16 cellular contexts compared by ENCODE assay signal in genomic region chr16:90001761-90002503, GRCh38. TPM values are rescaled to one million over a fixed set of nuclear protein-coding genes. Genes with fewer than 3 reads are reported as not detected.
"Had no signal": no experiment of that assay in that cellular context is flagged by ENCODE, and none has a peak within 500 bp of the region (broad histone marks: within the 10 kb centered on the region; RNA-seq: fewer than 3 reads in every experiment).

No MANE protein-coding gene starts in this region.

- H3K4me3 ChIP-seq: body of pancreas, coronary artery, sigmoid colon, spleen, tibial artery, uterus had no signal

- H3K27me3 ChIP-seq: body of pancreas, sigmoid colon, spleen, tibial artery, uterus had no signal

- DNase-seq: activated CD4-positive, alpha-beta memory T cell treated with anti-CD3 and anti-CD28 coated beads, Interleukin-2, amount 10 ng/mL, durations not matched to agents 7 days and 5 days; activated CD4-positive, alpha-beta T cell treated with anti-CD3 and anti-CD28 coated beads for 4 hours; activated gamma-delta T cell; activated T-cell treated with anti-CD3 and anti-CD28 coated beads, Interleukin-2, amount 50 U/mL, for 48 hours; body of pancreas; central memory CD4-positive, alpha-beta T cell; effector CD4-positive, alpha-beta T cell; kidney glomerular epithelial cell; sigmoid colon; spleen; T-helper 2 cell; tibial artery; uterus had no signal

- FAIRE-seq: endothelial cell of umbilical vein had no signal

- H3K36me3 ChIP-seq: uterus had no signal

- H3K9me3 ChIP-seq: body of pancreas, sigmoid colon, spleen, tibial artery, uterus had no signal

- H3K4me1 ChIP-seq: body of pancreas, sigmoid colon, tibial artery, uterus had no signal

- H3K27ac ChIP-seq: body of pancreas, coronary artery, sigmoid colon, spleen, tibial artery, uterus had no signal

- ATAC-seq: activated naive CD4-positive, alpha-beta T cell treated with anti-CD3 and anti-CD28 coated beads, Interleukin-2, amount 50 U/mL, for 72 hours; body of pancreas had no signal

RNA-seq across cellular contexts. Expression of gene DBNDD1, which starts 17.3 kb away (rescaled TPM):
- total RNA-seq: activated CD4-positive, alpha-beta memory T cell treated with anti-CD3 and anti-CD28 coated beads, Interleukin-2, amount 10 ng/mL, durations not matched to agents 7 days and 5 days had no signal
